10 cellular contexts compared by ENCODE assay signal in the genomic region with DNA sequence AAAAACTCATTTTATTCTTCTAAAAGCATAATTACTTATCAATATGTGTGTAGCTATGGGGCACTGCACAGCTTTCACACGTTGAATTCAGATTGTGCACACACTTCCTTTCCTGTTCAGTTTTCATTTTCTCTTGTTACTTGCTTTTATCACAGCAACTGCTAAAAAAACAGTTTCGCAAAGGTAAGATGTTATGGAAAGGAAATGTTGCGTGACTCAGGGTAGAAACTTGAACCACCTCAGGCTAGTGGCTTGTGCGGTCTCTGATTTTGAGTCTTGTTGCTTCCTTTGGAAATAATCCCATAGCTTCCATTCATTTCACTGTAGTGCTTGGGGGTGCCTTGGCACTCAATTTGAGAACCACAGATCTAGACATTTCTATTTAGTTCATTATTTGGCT.
DNase-seq lines count a peak whose midpoint lies in the region; ATAC-seq and TF ChIP-seq lines count a peak whose summit lies in the region.
"Had no signal": no experiment of that assay in that cellular context is flagged by ENCODE, and none has a peak within 500 bp of the region (broad histone marks: within the 10 kb centered on the region; RNA-seq: fewer than 3 reads in every experiment).

No MANE protein-coding gene starts in this region.

- ATAC-seq in GM18907 (IDR thresholded peaks at IDR 0.05; ENCODE audit: unreplicated experiment) (peak; percentile 66), HG02642 (IDR thresholded peaks at IDR 0.05; ENCODE audit: poor library complexity, unreplicated experiment) (peak; percentile 56), HG02759 (IDR thresholded peaks at IDR 0.05; ENCODE audit: unreplicated experiment) (no peak)
- ATAC-seq: naive thymus-derived CD4-positive, alpha-beta T cell had no signal

- POLR2A ChIA-PET in RWPE1 (lab: Yijun Ruan, JAX; ENCODE audit: low non-redundant PET) = no interaction called here

- TF ChIP-seq CTCF in RWPE1 (conservative IDR thresholded peaks at IDR 0.05; ENCODE audit: low read depth) = no peak

- no peaks in the 10 kb centered on the region for H3K27me3 ChIP-seq in layer of hippocampus (ENCODE audit: control insufficient read depth, insufficient read depth, low read length)

- DNase-seq in RWPE1 (ENCODE audit: low spot score) (peak; percentile 44), NCI-H1092 (lab: John Stamatoyannopoulos, UW) (no peak), NCI-H82 treated with DMSO at 0.1 percent for 48 hours (lab: John Stamatoyannopoulos, UW; ENCODE audit: unreplicated experiment) (no peak), dedifferentiated amniotic fluid mesenchymal stem cell (ENCODE audit: extremely low spot score) (no peak)
- DNase-seq: activated CD8-positive, alpha-beta memory T cell treated with anti-CD3 and anti-CD28 coated beads, Interleukin-2, amount 50 U/mL, for 48 hours had no signal

- CTCF ChIA-PET in RWPE1 (lab: Yijun Ruan, JAX) = no interaction called here

- no peak overlapping the region for H3K27ac ChIP-seq in RWPE1
- H3K27ac ChIP-seq in layer of hippocampus (ENCODE audit: low read depth, low read length) = peak overlapping the region; percentile 12
